22 cellular contexts compared by ENCODE assay signal in the genomic region with DNA sequence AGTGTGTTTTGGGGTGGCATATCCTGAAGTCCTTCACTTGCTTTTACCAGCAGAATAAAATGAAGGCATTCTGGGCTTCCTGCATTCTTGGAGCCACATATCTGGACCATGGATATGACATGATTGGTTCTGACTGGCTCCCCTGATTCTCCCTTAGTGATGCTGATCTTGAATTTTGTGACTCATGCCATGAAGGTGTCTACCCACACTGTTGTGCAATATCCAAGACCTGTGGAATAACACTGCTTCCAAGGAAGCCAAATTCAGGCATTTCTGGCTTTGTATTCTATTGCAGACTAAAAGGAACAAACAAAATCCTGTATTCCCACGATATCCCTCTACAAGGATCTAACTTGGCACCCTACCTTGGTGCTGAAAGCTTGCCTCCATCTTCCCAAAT.
"Had no signal": no experiment of that assay in that cellular context is flagged by ENCODE, and none has a peak within 500 bp of the region (broad histone marks: within the 10 kb centered on the region; RNA-seq: fewer than 3 reads in every experiment).

No MANE protein-coding gene starts in this region.

- H3K4me3 Mint-ChIP-seq: activated CD4-positive, alpha-beta memory T cell treated with anti-CD3 and anti-CD28 coated beads for 36 hours; activated CD4-positive, alpha-beta T cell treated with anti-CD3 and anti-CD28 coated beads for 36 hours; activated CD8-positive, alpha-beta memory T cell treated with anti-CD3 and anti-CD28 coated beads, Interleukin-2, amount 10 ng/mL, durations not matched to agents 7 days and 5 days; activated naive CD8-positive, alpha-beta T cell; central memory CD8-positive, alpha-beta T cell; memory B cell; natural killer cell; stimulated activated memory B cell treated with anti-CD40 and anti-IgM and Interleukin-4, amounts not matched to agents 10 μg/mL and 1 μg/mL and 100 μg/mL, for 72 hours; T-helper 1 cell treated with Interleukin-12 subunit alpha and Interleukin-12 subunit beta and Interleukin-4 antibody, amounts not matched to agents 30 μg/mL and 1 μg/mL, for 36 hours had no signal

- H3K9me3 Mint-ChIP-seq: activated CD4-positive, alpha-beta memory T cell treated with anti-CD3 and anti-CD28 coated beads for 36 hours; central memory CD8-positive, alpha-beta T cell; memory B cell; stimulated activated memory B cell treated with anti-CD40 and anti-IgM and Interleukin-4, amounts not matched to agents 10 μg/mL and 1 μg/mL and 100 μg/mL, for 72 hours; T-helper 1 cell treated with Interleukin-12 subunit alpha and Interleukin-12 subunit beta and Interleukin-4 antibody, amounts not matched to agents 30 μg/mL and 1 μg/mL, for 36 hours had no signal

- H3K4me1 Mint-ChIP-seq: natural killer cell had no signal

- H3K27ac ChIP-seq: body of pancreas, coronary artery, left lung, neutrophil, tibial artery, uterus had no signal

- H3K36me3 Mint-ChIP-seq: activated CD4-positive, alpha-beta memory T cell treated with anti-CD3 and anti-CD28 coated beads for 36 hours; activated CD8-positive, alpha-beta memory T cell treated with anti-CD3 and anti-CD28 coated beads, Interleukin-2, amount 10 ng/mL, durations not matched to agents 7 days and 5 days; activated naive CD8-positive, alpha-beta T cell; natural killer cell; stimulated activated memory B cell treated with anti-CD40 and anti-IgM and Interleukin-4, amounts not matched to agents 10 μg/mL and 1 μg/mL and 100 μg/mL, for 72 hours had no signal

- H3K9me3 ChIP-seq: body of pancreas, neutrophil, uterus had no signal

- H3K27me3 ChIP-seq: body of pancreas, left lung, neutrophil, tibial artery, uterus had no signal

- ATAC-seq: activated CD4-positive, alpha-beta T cell treated with anti-CD3 and anti-CD28 coated beads for 36 hours; activated CD8-positive, alpha-beta memory T cell treated with anti-CD3 and anti-CD28 coated beads, Interleukin-2, amount 10 ng/mL, durations not matched to agents 7 days and 5 days; body of pancreas; left lung; stimulated activated memory B cell treated with anti-CD40 and anti-IgM and Interleukin-4, amounts not matched to agents 10 μg/mL and 1 μg/mL and 100 μg/mL, for 72 hours had no signal

- DNase-seq: activated CD4-positive, alpha-beta memory T cell treated with anti-CD3 and anti-CD28 coated beads for 36 hours; activated CD4-positive, alpha-beta T cell treated with anti-CD3 and anti-CD28 coated beads for 36 hours; activated CD8-positive, alpha-beta memory T cell treated with anti-CD3 and anti-CD28 coated beads, Interleukin-2, amount 10 ng/mL, durations not matched to agents 7 days and 5 days; activated gamma-delta T cell; activated T-cell treated with anti-CD3 and anti-CD28 coated beads, Interleukin-2, amount 50 U/mL, for 1 hour; amygdala; body of pancreas; effector CD4-positive, alpha-beta T cell; foreskin melanocyte; left lung; natural killer cell; retina; stimulated activated CD4-positive, alpha-beta T cell treated with anti-CD3 and anti-CD28 coated beads, Interleukin-2, amount 100 ng/mL, for 48 hours; tibial artery; uterus had no signal

- H3K27ac Mint-ChIP-seq: activated CD4-positive, alpha-beta memory T cell treated with anti-CD3 and anti-CD28 coated beads for 36 hours; activated CD4-positive, alpha-beta T cell treated with anti-CD3 and anti-CD28 coated beads for 36 hours; activated CD8-positive, alpha-beta memory T cell treated with anti-CD3 and anti-CD28 coated beads, Interleukin-2, amount 10 ng/mL, durations not matched to agents 7 days and 5 days; activated naive CD8-positive, alpha-beta T cell; memory B cell; natural killer cell; stimulated activated memory B cell treated with anti-CD40 and anti-IgM and Interleukin-4, amounts not matched to agents 10 μg/mL and 1 μg/mL and 100 μg/mL, for 72 hours; T-helper 1 cell treated with Interleukin-12 subunit alpha and Interleukin-12 subunit beta and Interleukin-4 antibody, amounts not matched to agents 30 μg/mL and 1 μg/mL, for 36 hours had no signal

- H3K4me3 ChIP-seq: body of pancreas, coronary artery, left lung, tibial artery, uterus had no signal

- H3K4me1 ChIP-seq: tibial artery, uterus had no signal

- H3K36me3 ChIP-seq: left lung, neutrophil, tibial artery, uterus had no signal
